14 cellular contexts compared by ENCODE assay signal in the genomic region with DNA sequence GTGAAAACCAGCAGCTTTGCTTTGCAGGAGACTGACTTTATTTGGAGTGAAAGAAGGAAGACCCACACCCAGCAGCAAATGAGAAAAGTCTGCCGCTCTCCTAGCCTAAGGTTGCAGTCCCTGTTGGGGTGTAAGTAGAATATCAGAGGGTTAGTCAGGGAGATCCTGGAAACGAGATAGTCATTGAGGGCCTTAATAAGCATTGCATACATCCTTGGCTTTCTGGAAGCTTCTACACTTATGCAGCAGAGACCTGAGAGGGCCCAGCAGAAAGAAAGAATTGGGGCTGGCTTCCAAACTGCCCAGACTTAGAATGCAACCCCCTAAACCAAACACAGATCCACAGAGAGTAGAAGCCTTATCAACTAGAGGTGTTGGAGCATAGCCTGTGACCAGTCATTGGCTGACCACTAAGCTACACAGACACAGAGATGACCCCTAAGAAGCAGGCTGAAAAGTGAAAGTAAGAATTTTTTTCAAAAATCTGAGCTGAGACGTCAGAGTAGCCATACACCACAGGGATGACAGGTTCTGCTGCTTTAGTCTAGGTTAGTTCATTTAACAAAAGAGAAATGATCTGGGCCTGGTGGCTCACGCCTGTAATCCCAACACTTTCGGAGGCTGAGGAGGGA.
DNase-seq lines count a peak whose midpoint lies in the region; ATAC-seq, FAIRE-seq and TF ChIP-seq lines count a peak whose summit lies in the region.
"Had no signal": no experiment of that assay in that cellular context is flagged by ENCODE, and none has a peak within 500 bp of the region (broad histone marks: within the 10 kb centered on the region; RNA-seq: fewer than 3 reads in every experiment).

No MANE protein-coding gene starts in this region.

- no peak overlapping the region for H3K4me2 ChIP-seq in neuronal stem cell (ENCODE audit: insufficient read depth, low read length, poor library complexity, severe bottlenecking)

- TF ChIP-seq EP300 in esophagus muscularis mucosa (IDR thresholded peaks at IDR 0.05), result no peak

- H3K18ac ChIP-seq in neuronal stem cell (ENCODE audit: low read length), result no peak overlapping the region

- intact Hi-C loops in esophagus muscularis mucosa (cut with DNase I) (no loop called here), pancreas (cut with DNase I) (no loop called here)

- no peak for FAIRE-seq in pancreas (lab: Jason Lieb, UNC)
- no peak for FAIRE-seq in GM19239 (lab: Jason Lieb, UNC)
- FAIRE-seq: GM12892 had no signal

- no peak overlapping the region for H2AFZ ChIP-seq in neuronal stem cell (ENCODE audit: low read length)

- H2BK15ac ChIP-seq in neuronal stem cell (ENCODE audit: low read length), result no peak overlapping the region

- WGBS in esophagus muscularis mucosa, result 61% methylated on average over 5 of the region's 5 CpGs
- 72 to 74% methylated on average over 5 of the region's 5 CpGs for WGBS in pancreas, 2 donors
- no CpG with 5 or more reads among the region's 5 CpGs for WGBS in neuronal stem cell (ENCODE audit: extremely low coverage in 2 of 2, insufficient read length in 2 of 2, insufficient replicate concordance in 1 of 2), 2 donors

- TF ChIP-seq CTCF in esophagus muscularis mucosa (IDR thresholded peaks at IDR 0.05) (no peak), pancreas (IDR thresholded peaks at IDR 0.05) (no peak)

- H4K91ac ChIP-seq in neuronal stem cell (ENCODE audit: low read depth, low read length, poor library complexity), result no peak overlapping the region

- no peak overlapping the region for H2BK120ac ChIP-seq in neuronal stem cell (ENCODE audit: low read depth, low read length)

- DNase-seq in AG20443 (ENCODE audit: low spot score) (peak; percentile 45), esophagus muscularis mucosa (ENCODE audit: extremely low spot score) (no peak), pancreas (no peak), neuronal stem cell (ENCODE audit: low spot score) (no peak), GM19239 (ENCODE audit: insufficient read length, low spot score) (no peak)
- DNase-seq: activated CD4-positive, alpha-beta T cell treated with anti-CD3 and anti-CD28 coated beads, Interleukin-2, amount 10 ng/mL, durations not matched to agents 24 days and 14 days; activated naive CD4-positive, alpha-beta T cell; head of caudate nucleus; midbrain; right cardiac atrium had no signal

- no peaks in the 10 kb centered on the region for H3K79me1 ChIP-seq in neuronal stem cell (ENCODE audit: low read depth, low read length)

- no peak overlapping the region for H2AK5ac ChIP-seq in neuronal stem cell (ENCODE audit: low read depth, low read length)

- H4K8ac ChIP-seq in neuronal stem cell (ENCODE audit: low read depth, low read length), result no peak overlapping the region

- no peak for TF ChIP-seq POLR2A in esophagus muscularis mucosa (IDR thresholded peaks at IDR 0.05; ENCODE audit: low read depth)

- H2BK12ac ChIP-seq in neuronal stem cell (ENCODE audit: low read length), result no peak overlapping the region

- no peak overlapping the region for H3K4ac ChIP-seq in neuronal stem cell (ENCODE audit: low read length)

- ATAC-seq in HG03175 (IDR thresholded peaks at IDR 0.05; ENCODE audit: unreplicated experiment) (peak; percentile 59), pancreas (peak in 3 of 4 donors; percentile 25 to 60 (median 40)), GM21390 (IDR thresholded peaks at IDR 0.05; ENCODE audit: unreplicated experiment) (no peak), HG03108 (IDR thresholded peaks at IDR 0.05; ENCODE audit: unreplicated experiment) (no peak)

- H3K23ac ChIP-seq in neuronal stem cell (ENCODE audit: low read depth, low read length, poor library complexity), result no peak overlapping the region

- no peaks in the 10 kb centered on the region for H3K9me3 ChIP-seq in esophagus muscularis mucosa
- H3K9me3 ChIP-seq in pancreas, result no peaks in the 10 kb centered on the region
- no peaks in the 10 kb centered on the region for H3K9me3 ChIP-seq in neuronal stem cell (replicated peaks in 1 of 2; ENCODE audit: control insufficient read depth in 2 of 2, insufficient read depth in 1 of 2, low read depth in 1 of 2, low read length in 2 of 2)

- peaks cover 7 to 15% (median 13%) of the 10 kb centered on the region in 4 donors for H3K4me1 ChIP-seq in esophagus muscularis mucosa
- H3K4me1 ChIP-seq in pancreas, result peaks cover 0 to 8% (median 0%) of the 10 kb centered on the region in 3 donors
- no peaks in the 10 kb centered on the region for H3K4me1 ChIP-seq in neuronal stem cell (ENCODE audit: control insufficient read depth in 2 of 2, insufficient read depth in 1 of 2, low read depth in 1 of 2, low read length in 2 of 2)

- H3K27me3 ChIP-seq in esophagus muscularis mucosa (no peaks in the 10 kb centered on the region), pancreas (no peaks in the 10 kb centered on the region), neuronal stem cell (ENCODE audit: control insufficient read depth in 3 of 3, insufficient read depth in 3 of 3, low read depth in 1 of 3, low read length in 3 of 3) (no peaks in the 10 kb centered on the region)

- no peak overlapping the region for H3K14ac ChIP-seq in neuronal stem cell (ENCODE audit: low read length)

- H2BK5ac ChIP-seq in neuronal stem cell (ENCODE audit: low read length), result no peak overlapping the region

- H3K36me3 ChIP-seq in esophagus muscularis mucosa, result no peaks in the 10 kb centered on the region
- H3K36me3 ChIP-seq in pancreas, result no peaks in the 10 kb centered on the region
- no peaks in the 10 kb centered on the region for H3K36me3 ChIP-seq in neuronal stem cell (replicated peaks in 1 of 2; ENCODE audit: control insufficient read depth in 2 of 2, insufficient read depth in 2 of 2, low read length in 2 of 2)

- no peak overlapping the region for H3K9ac ChIP-seq in neuronal stem cell (ENCODE audit: low read depth, low read length, poor library complexity)

- H3K4me3 ChIP-seq in esophagus muscularis mucosa, result no peak overlapping the region
- no peak overlapping the region for H3K4me3 ChIP-seq in pancreas
- no peak overlapping the region for H3K4me3 ChIP-seq in neuronal stem cell (ENCODE audit: low read length in 2 of 2)

- H3K27ac ChIP-seq in esophagus muscularis mucosa (replicated peaks in 1 of 4) (peak overlapping the region in 3 of 4 donors; percentile 4 to 23 (median 16)), pancreas (peak overlapping the region in 1 of 4 donors; percentile 43), neuronal stem cell (replicated peaks; ENCODE audit: low read length) (no peak overlapping the region)

Comparison
In these comparisons a context has a peak if more than half of its experiments do, and no peak if none do; other contexts are left out.
1. ATAC-seq: peak in HG03175 (single experiment) and pancreas (3 of 4); none in GM21390 (single experiment) and HG03108 (single experiment).